1 cellular context compared by ENCODE assay signal in the genomic region with DNA sequence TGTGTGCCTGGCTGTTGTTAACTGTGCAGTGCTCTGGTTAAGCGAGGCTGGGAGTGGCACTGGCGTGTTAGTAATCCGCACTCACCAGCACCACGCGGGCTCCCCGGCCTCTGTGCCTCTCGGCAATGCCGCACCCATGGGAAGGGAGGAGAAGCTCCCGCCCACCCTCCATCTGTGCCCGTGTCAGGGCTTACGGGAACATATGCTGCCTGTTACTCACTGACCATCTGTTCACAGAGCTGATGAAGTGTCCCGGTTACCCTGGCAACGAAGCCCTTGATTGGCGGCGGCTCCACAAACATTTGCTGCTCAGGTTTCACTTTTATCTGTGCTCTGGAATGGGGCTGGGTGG.
A peak's percentile ranks its signal among the peaks of the same experiment; 100 is the strongest.
TF ChIP-seq lines count a peak whose summit lies in the region.

No MANE protein-coding gene starts in this region.

TF ChIP-seq in HEK293, 187 proteins besides CTCF, POLR2A, EP300 and RAD21 (continued from another document and continues in another):
- no peak for TF ChIP-seq ZSCAN18 (tag by site-specific recombination; IDR thresholded peaks at IDR 0.05)
- TF ChIP-seq, protein P1, sequence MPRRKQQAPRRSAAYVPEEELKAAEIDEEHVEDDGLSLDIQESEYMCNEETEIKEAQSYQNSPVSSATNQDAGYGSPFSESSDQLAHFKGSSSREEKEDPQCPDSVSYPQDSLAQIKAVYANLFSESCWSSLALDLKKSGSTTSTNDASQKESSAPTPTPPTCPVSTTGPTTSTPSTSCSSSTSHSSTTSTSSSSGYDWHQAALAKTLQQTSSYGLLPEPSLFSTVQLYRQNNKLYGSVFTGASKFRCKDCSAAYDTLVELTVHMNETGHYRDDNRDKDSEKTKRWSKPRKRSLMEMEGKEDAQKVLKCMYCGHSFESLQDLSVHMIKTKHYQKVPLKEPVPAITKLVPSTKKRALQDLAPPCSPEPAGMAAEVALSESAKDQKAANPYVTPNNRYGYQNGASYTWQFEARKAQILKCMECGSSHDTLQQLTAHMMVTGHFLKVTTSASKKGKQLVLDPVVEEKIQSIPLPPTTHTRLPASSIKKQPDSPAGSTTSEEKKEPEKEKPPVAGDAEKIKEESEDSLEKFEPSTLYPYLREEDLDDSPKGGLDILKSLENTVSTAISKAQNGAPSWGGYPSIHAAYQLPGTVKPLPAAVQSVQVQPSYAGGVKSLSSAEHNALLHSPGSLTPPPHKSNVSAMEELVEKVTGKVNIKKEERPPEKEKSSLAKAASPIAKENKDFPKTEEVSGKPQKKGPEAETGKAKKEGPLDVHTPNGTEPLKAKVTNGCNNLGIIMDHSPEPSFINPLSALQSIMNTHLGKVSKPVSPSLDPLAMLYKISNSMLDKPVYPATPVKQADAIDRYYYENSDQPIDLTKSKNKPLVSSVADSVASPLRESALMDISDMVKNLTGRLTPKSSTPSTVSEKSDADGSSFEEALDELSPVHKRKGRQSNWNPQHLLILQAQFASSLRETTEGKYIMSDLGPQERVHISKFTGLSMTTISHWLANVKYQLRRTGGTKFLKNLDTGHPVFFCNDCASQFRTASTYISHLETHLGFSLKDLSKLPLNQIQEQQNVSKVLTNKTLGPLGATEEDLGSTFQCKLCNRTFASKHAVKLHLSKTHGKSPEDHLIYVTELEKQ (tag by site-specific recombination; IDR thresholded peaks at IDR 0.05; ENCODE audit: borderline replicate concordance), result peak; percentile 53; the same call in 1 of the 2 replicates
- TF ChIP-seq ZNF621 (tag by site-specific recombination; IDR thresholded peaks at IDR 0.05), result no peak
- no peak for TF ChIP-seq ZNF24 (tag by site-specific recombination; IDR thresholded peaks at IDR 0.05)
- TF ChIP-seq IKZF3 (tag by site-specific recombination; IDR thresholded peaks at IDR 0.05), result peak; percentile 54; the same call in 1 of the 2 replicates
- no peak for TF ChIP-seq ZNF624 (tag by site-specific recombination; IDR thresholded peaks at IDR 0.05)
- TF ChIP-seq ZNF76 (tag by site-specific recombination; IDR thresholded peaks at IDR 0.05; ENCODE audit: borderline replicate concordance, low read depth), result peak; percentile 38; the same call in 1 of the 2 replicates
- no peak for TF ChIP-seq ZNF791 (tag by site-specific recombination; IDR thresholded peaks at IDR 0.05)
- no peak for TF ChIP-seq ZBTB44 (tag by site-specific recombination; IDR thresholded peaks at IDR 0.05)
- peak; percentile 51; the same call in 1 of the 2 replicates for TF ChIP-seq ZNF629 (tag by site-specific recombination; IDR thresholded peaks at IDR 0.05)
- TF ChIP-seq ZNF133 (tag by site-specific recombination; IDR thresholded peaks at IDR 0.05), result no peak
- no peak for TF ChIP-seq ZNF623 (tag by site-specific recombination; IDR thresholded peaks at IDR 0.05)
- TF ChIP-seq ZBTB8A (tag by site-specific recombination; IDR thresholded peaks at IDR 0.05), result peak; percentile 96
- TF ChIP-seq, protein P2, sequence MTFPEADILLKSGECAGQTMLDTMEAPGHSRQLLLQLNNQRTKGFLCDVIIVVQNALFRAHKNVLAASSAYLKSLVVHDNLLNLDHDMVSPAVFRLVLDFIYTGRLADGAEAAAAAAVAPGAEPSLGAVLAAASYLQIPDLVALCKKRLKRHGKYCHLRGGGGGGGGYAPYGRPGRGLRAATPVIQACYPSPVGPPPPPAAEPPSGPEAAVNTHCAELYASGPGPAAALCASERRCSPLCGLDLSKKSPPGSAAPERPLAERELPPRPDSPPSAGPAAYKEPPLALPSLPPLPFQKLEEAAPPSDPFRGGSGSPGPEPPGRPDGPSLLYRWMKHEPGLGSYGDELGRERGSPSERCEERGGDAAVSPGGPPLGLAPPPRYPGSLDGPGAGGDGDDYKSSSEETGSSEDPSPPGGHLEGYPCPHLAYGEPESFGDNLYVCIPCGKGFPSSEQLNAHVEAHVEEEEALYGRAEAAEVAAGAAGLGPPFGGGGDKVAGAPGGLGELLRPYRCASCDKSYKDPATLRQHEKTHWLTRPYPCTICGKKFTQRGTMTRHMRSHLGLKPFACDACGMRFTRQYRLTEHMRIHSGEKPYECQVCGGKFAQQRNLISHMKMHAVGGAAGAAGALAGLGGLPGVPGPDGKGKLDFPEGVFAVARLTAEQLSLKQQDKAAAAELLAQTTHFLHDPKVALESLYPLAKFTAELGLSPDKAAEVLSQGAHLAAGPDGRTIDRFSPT (tag by site-specific recombination; IDR thresholded peaks at IDR 0.05), result 0 out of 2 replicates have a peak, but pooled peaks have one; percentile 26
- TF ChIP-seq KLF7 (tag by site-specific recombination; IDR thresholded peaks at IDR 0.05; ENCODE audit: borderline replicate concordance), result peak; percentile 89; the same call in 1 of the 2 replicates
- TF ChIP-seq, protein P3, sequence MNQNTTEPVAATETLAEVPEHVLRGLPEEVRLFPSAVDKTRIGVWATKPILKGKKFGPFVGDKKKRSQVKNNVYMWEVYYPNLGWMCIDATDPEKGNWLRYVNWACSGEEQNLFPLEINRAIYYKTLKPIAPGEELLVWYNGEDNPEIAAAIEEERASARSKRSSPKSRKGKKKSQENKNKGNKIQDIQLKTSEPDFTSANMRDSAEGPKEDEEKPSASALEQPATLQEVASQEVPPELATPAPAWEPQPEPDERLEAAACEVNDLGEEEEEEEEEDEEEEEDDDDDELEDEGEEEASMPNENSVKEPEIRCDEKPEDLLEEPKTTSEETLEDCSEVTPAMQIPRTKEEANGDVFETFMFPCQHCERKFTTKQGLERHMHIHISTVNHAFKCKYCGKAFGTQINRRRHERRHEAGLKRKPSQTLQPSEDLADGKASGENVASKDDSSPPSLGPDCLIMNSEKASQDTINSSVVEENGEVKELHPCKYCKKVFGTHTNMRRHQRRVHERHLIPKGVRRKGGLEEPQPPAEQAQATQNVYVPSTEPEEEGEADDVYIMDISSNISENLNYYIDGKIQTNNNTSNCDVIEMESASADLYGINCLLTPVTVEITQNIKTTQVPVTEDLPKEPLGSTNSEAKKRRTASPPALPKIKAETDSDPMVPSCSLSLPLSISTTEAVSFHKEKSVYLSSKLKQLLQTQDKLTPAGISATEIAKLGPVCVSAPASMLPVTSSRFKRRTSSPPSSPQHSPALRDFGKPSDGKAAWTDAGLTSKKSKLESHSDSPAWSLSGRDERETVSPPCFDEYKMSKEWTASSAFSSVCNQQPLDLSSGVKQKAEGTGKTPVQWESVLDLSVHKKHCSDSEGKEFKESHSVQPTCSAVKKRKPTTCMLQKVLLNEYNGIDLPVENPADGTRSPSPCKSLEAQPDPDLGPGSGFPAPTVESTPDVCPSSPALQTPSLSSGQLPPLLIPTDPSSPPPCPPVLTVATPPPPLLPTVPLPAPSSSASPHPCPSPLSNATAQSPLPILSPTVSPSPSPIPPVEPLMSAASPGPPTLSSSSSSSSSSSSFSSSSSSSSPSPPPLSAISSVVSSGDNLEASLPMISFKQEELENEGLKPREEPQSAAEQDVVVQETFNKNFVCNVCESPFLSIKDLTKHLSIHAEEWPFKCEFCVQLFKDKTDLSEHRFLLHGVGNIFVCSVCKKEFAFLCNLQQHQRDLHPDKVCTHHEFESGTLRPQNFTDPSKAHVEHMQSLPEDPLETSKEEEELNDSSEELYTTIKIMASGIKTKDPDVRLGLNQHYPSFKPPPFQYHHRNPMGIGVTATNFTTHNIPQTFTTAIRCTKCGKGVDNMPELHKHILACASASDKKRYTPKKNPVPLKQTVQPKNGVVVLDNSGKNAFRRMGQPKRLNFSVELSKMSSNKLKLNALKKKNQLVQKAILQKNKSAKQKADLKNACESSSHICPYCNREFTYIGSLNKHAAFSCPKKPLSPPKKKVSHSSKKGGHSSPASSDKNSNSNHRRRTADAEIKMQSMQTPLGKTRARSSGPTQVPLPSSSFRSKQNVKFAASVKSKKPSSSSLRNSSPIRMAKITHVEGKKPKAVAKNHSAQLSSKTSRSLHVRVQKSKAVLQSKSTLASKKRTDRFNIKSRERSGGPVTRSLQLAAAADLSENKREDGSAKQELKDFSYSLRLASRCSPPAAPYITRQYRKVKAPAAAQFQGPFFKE (tag by site-specific recombination; IDR thresholded peaks at IDR 0.05; ENCODE audit: borderline replicate concordance), result no peak
- no peak for TF ChIP-seq ZNF701 (tag by site-specific recombination; IDR thresholded peaks at IDR 0.05)
- TF ChIP-seq, protein P4, sequence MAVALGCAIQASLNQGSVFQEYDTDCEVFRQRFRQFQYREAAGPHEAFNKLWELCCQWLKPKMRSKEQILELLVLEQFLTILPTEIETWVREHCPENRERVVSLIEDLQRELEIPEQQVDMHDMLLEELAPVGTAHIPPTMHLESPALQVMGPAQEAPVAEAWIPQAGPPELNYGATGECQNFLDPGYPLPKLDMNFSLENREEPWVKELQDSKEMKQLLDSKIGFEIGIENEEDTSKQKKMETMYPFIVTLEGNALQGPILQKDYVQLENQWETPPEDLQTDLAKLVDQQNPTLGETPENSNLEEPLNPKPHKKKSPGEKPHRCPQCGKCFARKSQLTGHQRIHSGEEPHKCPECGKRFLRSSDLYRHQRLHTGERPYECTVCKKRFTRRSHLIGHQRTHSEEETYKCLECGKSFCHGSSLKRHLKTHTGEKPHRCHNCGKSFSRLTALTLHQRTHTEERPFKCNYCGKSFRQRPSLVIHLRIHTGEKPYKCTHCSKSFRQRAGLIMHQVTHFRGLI (tag by site-specific recombination; IDR thresholded peaks at IDR 0.05), result no peak
- no peak for TF ChIP-seq ZBTB48 (tag by site-specific recombination; IDR thresholded peaks at IDR 0.05)
- TF ChIP-seq, protein P5, sequence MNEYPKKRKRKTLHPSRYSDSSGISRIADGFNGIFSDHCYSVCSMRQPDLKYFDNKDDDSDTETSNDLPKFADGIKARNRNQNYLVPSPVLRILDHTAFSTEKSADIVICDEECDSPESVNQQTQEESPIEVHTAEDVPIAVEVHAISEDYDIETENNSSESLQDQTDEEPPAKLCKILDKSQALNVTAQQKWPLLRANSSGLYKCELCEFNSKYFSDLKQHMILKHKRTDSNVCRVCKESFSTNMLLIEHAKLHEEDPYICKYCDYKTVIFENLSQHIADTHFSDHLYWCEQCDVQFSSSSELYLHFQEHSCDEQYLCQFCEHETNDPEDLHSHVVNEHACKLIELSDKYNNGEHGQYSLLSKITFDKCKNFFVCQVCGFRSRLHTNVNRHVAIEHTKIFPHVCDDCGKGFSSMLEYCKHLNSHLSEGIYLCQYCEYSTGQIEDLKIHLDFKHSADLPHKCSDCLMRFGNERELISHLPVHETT (tag by site-specific recombination; IDR thresholded peaks at IDR 0.05), result no peak
- peak; percentile 82 for TF ChIP-seq ZNF488 (tag by site-specific recombination; IDR thresholded peaks at IDR 0.05)
- no peak for TF ChIP-seq ZNF580 (tag by site-specific recombination; IDR thresholded peaks at IDR 0.05)
- peak; percentile 92 for TF ChIP-seq ZBTB17 (tag by site-specific recombination; IDR thresholded peaks at IDR 0.05)
- no peak for TF ChIP-seq YY2 (tag by site-specific recombination; IDR thresholded peaks at IDR 0.05)
- no peak; the same call in 1 of the 2 replicates for TF ChIP-seq ZIC2 (tag by site-specific recombination; IDR thresholded peaks at IDR 0.05)
- no peak for TF ChIP-seq ZNF521 (tag by site-specific recombination; IDR thresholded peaks at IDR 0.05)
- no peak for TF ChIP-seq YY1 (tag by site-specific recombination; IDR thresholded peaks at IDR 0.05)
- peak; percentile 56 for TF ChIP-seq SP2 (tag by site-specific recombination; IDR thresholded peaks at IDR 0.05)
- TF ChIP-seq ZBTB7A (tag by site-specific recombination; IDR thresholded peaks at IDR 0.05; ENCODE audit: low read depth), result no peak
- TF ChIP-seq ZNF366 (tag by site-specific recombination; conservative IDR thresholded peaks at IDR 0.05), result peak; percentile 50
- no peak for TF ChIP-seq ZNF560 (tag by site-specific recombination; IDR thresholded peaks at IDR 0.05; ENCODE audit: borderline replicate concordance)
- 0 out of 2 replicates have a peak, but pooled peaks have one; percentile 39 for TF ChIP-seq ZNF501 (tag by site-specific recombination; IDR thresholded peaks at IDR 0.05)
- no peak for TF ChIP-seq ZNF843 (tag by site-specific recombination; IDR thresholded peaks at IDR 0.05)
- TF ChIP-seq, protein P6, sequence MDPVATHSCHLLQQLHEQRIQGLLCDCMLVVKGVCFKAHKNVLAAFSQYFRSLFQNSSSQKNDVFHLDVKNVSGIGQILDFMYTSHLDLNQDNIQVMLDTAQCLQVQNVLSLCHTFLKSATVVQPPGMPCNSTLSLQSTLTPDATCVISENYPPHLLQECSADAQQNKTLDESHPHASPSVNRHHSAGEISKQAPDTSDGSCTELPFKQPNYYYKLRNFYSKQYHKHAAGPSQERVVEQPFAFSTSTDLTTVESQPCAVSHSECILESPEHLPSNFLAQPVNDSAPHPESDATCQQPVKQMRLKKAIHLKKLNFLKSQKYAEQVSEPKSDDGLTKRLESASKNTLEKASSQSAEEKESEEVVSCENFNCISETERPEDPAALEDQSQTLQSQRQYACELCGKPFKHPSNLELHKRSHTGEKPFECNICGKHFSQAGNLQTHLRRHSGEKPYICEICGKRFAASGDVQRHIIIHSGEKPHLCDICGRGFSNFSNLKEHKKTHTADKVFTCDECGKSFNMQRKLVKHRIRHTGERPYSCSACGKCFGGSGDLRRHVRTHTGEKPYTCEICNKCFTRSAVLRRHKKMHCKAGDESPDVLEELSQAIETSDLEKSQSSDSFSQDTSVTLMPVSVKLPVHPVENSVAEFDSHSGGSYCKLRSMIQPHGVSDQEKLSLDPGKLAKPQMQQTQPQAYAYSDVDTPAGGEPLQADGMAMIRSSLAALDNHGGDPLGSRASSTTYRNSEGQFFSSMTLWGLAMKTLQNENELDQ (tag by site-specific recombination; IDR thresholded peaks at IDR 0.05; ENCODE audit: low read depth), result no peak
